1 cellular context compared by ENCODE assay signal in the genomic region with DNA sequence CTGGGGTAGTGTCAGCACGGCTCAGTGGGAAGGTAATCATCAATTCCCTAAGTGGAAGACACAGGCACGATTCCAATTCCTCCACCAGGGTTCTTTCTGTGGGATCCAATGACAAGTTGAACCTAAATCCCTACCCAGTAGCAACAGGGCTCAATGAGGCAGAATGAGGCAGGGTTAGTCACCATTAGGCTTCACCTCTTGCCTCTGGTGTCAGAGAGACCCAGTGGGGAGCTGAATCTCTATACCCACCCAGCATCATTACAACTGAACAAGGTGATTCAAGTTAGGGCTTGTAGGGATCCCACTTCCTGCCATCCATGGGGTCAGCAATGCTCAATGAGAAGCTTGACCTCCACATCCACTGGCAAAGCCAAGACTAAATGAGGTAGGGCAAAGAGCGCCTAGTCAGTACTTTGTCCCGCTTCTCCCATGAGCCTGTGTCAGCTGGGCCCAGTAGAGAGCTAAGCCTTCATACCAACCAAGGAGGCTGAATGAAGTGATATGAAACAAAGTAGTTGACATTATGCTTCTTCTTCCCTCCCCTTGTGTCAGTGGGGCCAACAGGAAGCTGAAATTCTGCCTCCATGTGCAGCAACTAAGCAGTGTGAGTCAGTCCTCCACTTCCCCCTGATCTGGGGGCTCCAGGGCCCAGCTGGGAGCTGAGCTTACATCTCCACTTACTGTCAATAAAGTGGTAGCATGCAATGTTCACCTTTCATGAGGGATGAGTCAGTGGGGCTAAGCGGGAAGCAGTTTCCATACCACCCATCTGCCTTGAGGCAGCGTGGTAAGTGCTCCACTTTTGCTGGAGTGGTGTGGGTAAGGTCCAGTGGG.
TF ChIP-seq lines count a peak whose summit lies in the region.

No MANE protein-coding gene starts in this region.

TF ChIP-seq in A549, 52 proteins besides CTCF, POLR2A, EP300 and RAD21 (continued from another document):
- TF ChIP-seq BHLHE40 (IDR thresholded peaks at IDR 0.05; ENCODE audit: low read depth, low read length) (no peak), ZSCAN20 (CRISPR knock-in tag; IDR thresholded peaks at IDR 0.05) (no peak), CHD4 (IDR thresholded peaks at IDR 0.05; ENCODE audit: borderline replicate concordance) (no peak), PHF8 (IDR thresholded peaks at IDR 0.05; ENCODE audit: borderline replicate concordance, low read depth) (no peak), KDM1A (IDR thresholded peaks at IDR 0.05; ENCODE audit: low read depth) (no peak), MAFK (IDR thresholded peaks at IDR 0.05; ENCODE audit: partially characterized antibody) (no peak), EHMT2 (IDR thresholded peaks at IDR 0.05; ENCODE audit: low read depth) (no peak), KDM5A (IDR thresholded peaks at IDR 0.05) (no peak), HEYL (CRISPR knock-in tag; IDR thresholded peaks at IDR 0.05) (no peak), ZNF302 (CRISPR knock-in tag; IDR thresholded peaks at IDR 0.05) (no peak)
